30 cellular contexts compared by ENCODE assay signal in genomic region chr13:35086667-35087066, GRCh38.
A peak's percentile ranks its signal among the peaks of the same experiment; 100 is the strongest.
DNase-seq lines count a peak whose midpoint lies in the region; FAIRE-seq and TF ChIP-seq lines count a peak whose summit lies in the region.
"Had no signal": no experiment of that assay in that cellular context is flagged by ENCODE, and none has a peak within 500 bp of the region (broad histone marks: within the 10 kb centered on the region; RNA-seq: fewer than 3 reads in every experiment).

No MANE protein-coding gene starts in this region.

- H3K9ac ChIP-seq in colonic mucosa (ENCODE audit: low read depth in 2 of 2, low read length in 2 of 2): no peak overlapping the region

- no peak overlapping the region for H3K4me3 ChIP-seq in bronchial epithelial cell (ENCODE audit: low read depth, low read length)
- no peak overlapping the region for H3K4me3 ChIP-seq in retinal pigment epithelial cell (ENCODE audit: low read length)
- H3K4me3 ChIP-seq in colonic mucosa: no peak overlapping the region
- H3K4me3 ChIP-seq: adrenal gland, gastroesophageal sphincter, hepatocyte, ovary, PC-9, right atrium auricular region, upper lobe of right lung had no signal

- TF ChIP-seq CTCF in bronchial epithelial cell (IDR thresholded peaks at IDR 0.05; ENCODE audit: insufficient read depth, low read length, severe bottlenecking) (no peak), retinal pigment epithelial cell (conservative IDR thresholded peaks at IDR 0.05; ENCODE audit: low read depth, low read length) (no peak), colonic mucosa (IDR thresholded peaks at IDR 0.05) (no peak)

- DNase-seq in DMS53 (lab: John Stamatoyannopoulos, UW): peak; percentile 32
- DNase-seq in DMS53 treated with DMSO at 0.1 percent for 48 hours (lab: John Stamatoyannopoulos, UW; ENCODE audit: unreplicated experiment): no peak
- peak; percentile 27 to 50 for DNase-seq in NCI-H526 (lab: John Stamatoyannopoulos, UW)
- DNase-seq in bronchial epithelial cell (ENCODE audit: low read depth): peak; percentile 66
- peak; percentile 16 for DNase-seq in retinal pigment epithelial cell (ENCODE audit: low read depth)
- DNase-seq in NCI-H446 (lab: John Stamatoyannopoulos, UW): no peak
- no peak for DNase-seq in colonic mucosa
- DNase-seq in NCI-H1092 treated with DMSO at 0.1 percent for 48 hours (lab: John Stamatoyannopoulos, UW): no peak
- DNase-seq: activated CD8-positive, alpha-beta memory T cell treated with anti-CD3 and anti-CD28 coated beads, Interleukin-2, amount 50 U/mL, for 48 hours; activated CD8-positive, alpha-beta T cell treated with anti-CD3 and anti-CD28 coated beads for 36 hours; activated naive CD4-positive, alpha-beta T cell treated with anti-CD3 and anti-CD28 coated beads, Interleukin-2, amount 10 ng/mL, durations not matched to agents 7 days and 5 days; adrenal gland; Caco-2; DMS79 treated with DMSO at 0.1 percent for 48 hours; KG1; NCI-H1436; NCI-H2081 treated with DMSO at 0.1 percent for 48 hours; NCI-H510A; ovary; PC-9; SHP77; stimulated activated CD4-positive, alpha-beta T cell treated with anti-CD3 and anti-CD28 coated beads, Interleukin-2, amount 100 ng/mL, for 24 hours; stimulated activated naive CD8-positive, alpha-beta T cell treated with anti-CD3 and anti-CD28 coated beads, Interleukin-15, Interleukin-2, amounts not matched to agents 100 U/mL and 50 U/mL, for 24 hours; upper lobe of right lung had no signal

- no peaks in the 10 kb centered on the region for H3K9me3 ChIP-seq in colonic mucosa
- H3K9me3 ChIP-seq: adrenal gland, Caco-2, gastroesophageal sphincter, ovary, upper lobe of right lung had no signal

- H3K27me3 ChIP-seq in bronchial epithelial cell (ENCODE audit: control insufficient read depth, insufficient read depth, low read length) (no peaks in the 10 kb centered on the region), colonic mucosa (no peaks in the 10 kb centered on the region)
- H3K27me3 ChIP-seq: adrenal gland, gastroesophageal sphincter, hepatocyte, ovary, right atrium auricular region, upper lobe of right lung had no signal

- intact Hi-C loops in colonic mucosa (cut with DNase I): no loop called here

- H3K4me1 ChIP-seq in colonic mucosa: no peaks in the 10 kb centered on the region
- H3K4me1 ChIP-seq: adrenal gland, Caco-2, gastroesophageal sphincter, right atrium auricular region, upper lobe of right lung had no signal

- H3K36me3 ChIP-seq in bronchial epithelial cell (ENCODE audit: control insufficient read depth, insufficient read depth, low read length) (no peaks in the 10 kb centered on the region), colonic mucosa (no peaks in the 10 kb centered on the region)
- H3K36me3 ChIP-seq: adrenal gland, ovary, right atrium auricular region, upper lobe of right lung had no signal

- FAIRE-seq in bronchial epithelial cell (lab: Jason Lieb, UNC): no peak
- FAIRE-seq: H54 had no signal

- no peak overlapping the region for H3K27ac ChIP-seq in colonic mucosa
- H3K27ac ChIP-seq: 22Rv1, adrenal gland, C4-2B, gastroesophageal sphincter, hepatocyte, ovary, PC-9, right atrium auricular region, upper lobe of right lung had no signal

Comparison
In these comparisons a context has a peak if more than half of its experiments do, and no peak if none do; other contexts are left out.
1. DNase-seq: peak in DMS53 (single experiment), NCI-H526 (2 of 2), bronchial epithelial cell (single experiment) and retinal pigment epithelial cell (single experiment); none in DMS53 treated with DMSO at 0.1 percent for 48 hours (single experiment), NCI-H446 (0 of 2), colonic mucosa (single experiment) and NCI-H1092 treated with DMSO at 0.1 percent for 48 hours (single experiment).